ENCODE assay signal across 12 cellular contexts in the genomic region with DNA sequence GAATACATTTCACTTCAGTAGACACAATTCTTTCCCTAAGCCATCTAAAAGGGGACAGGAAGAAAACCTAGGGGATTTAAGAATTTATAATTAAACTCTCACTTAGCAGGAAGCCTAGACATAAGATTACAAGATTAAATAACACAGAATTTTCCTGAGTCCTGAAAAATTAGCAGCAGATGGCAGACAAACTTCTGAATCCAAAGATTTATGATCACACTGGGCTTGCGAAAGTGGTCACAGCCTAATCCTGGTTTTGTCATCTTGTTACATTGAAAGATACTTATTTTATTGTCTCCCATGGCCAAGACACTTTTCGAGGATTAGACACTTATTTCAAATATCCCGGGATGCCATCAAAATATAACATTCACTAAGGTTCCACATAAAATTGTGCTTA. TPM values are rescaled to one million over a fixed set of nuclear protein-coding genes. Genes with fewer than 3 reads are reported as not detected.
DNase-seq lines count a peak whose midpoint lies in the region; ATAC-seq, FAIRE-seq and TF ChIP-seq lines count a peak whose summit lies in the region.
"Had no signal": no experiment of that assay in that cellular context is flagged by ENCODE, and none has a peak within 500 bp of the region (broad histone marks: within the 10 kb centered on the region; RNA-seq: fewer than 3 reads in every experiment).

No MANE protein-coding gene starts in this region.

- peak overlapping the region; percentile 98 for H3K4me3 Mint-ChIP-seq in activated naive CD4-positive, alpha-beta T cell treated with anti-CD3 and anti-CD28 coated beads, Interleukin-2, amount 50 U/mL, for 24 hours
- H3K4me3 Mint-ChIP-seq: neural progenitor cell had no signal

- H3K27ac ChIP-seq in SK-N-MC = peak overlapping the region; percentile 78; the same call in 1 of the 2 replicates
- H3K27ac ChIP-seq in liver (ENCODE audit: low read depth in 1 of 2, low read length in 2 of 2) = peak overlapping the region; percentile 93 to 94
- peak overlapping the region; percentile 12 for H3K27ac ChIP-seq in upper lobe of right lung
- H3K27ac ChIP-seq: neural progenitor cell had no signal

- no peak for FAIRE-seq in frontal cortex (lab: Jason Lieb, UNC)
- FAIRE-seq: TTC549 had no signal

- no peaks in the 10 kb centered on the region for H3K27me3 ChIP-seq in liver (ENCODE audit: control insufficient read depth in 4 of 4, insufficient read depth in 4 of 4, low read length in 3 of 4)
- no peaks in the 10 kb centered on the region for H3K27me3 ChIP-seq in upper lobe of right lung
- H3K27me3 ChIP-seq: neural progenitor cell had no signal

- 83% methylated on average over 3 of the region's 3 CpGs for WGBS in liver

- no peaks in the 10 kb centered on the region for H3K9me3 Mint-ChIP-seq in activated naive CD4-positive, alpha-beta T cell treated with anti-CD3 and anti-CD28 coated beads, Interleukin-2, amount 50 U/mL, for 24 hours
- H3K9me3 Mint-ChIP-seq: neural progenitor cell had no signal

- no peak for ATAC-seq in upper lobe of right lung
- no peak for ATAC-seq in HG03354 (IDR thresholded peaks at IDR 0.05; ENCODE audit: poor library complexity, severe bottlenecking, unreplicated experiment)

- TF ChIP-seq CTCF in liver (IDR thresholded peaks at IDR 0.05; ENCODE audit: low read depth, low read length, missing input control) (no peak), upper lobe of right lung (IDR thresholded peaks at IDR 0.05) (no peak)

- H3K9ac ChIP-seq in SK-N-MC (ENCODE audit: insufficient read length) (no peak overlapping the region), liver (ENCODE audit: low read depth in 1 of 2, low read length in 2 of 2) (no peak overlapping the region)
- H3K9ac ChIP-seq: neural progenitor cell had no signal

- H3K4me1 ChIP-seq in liver (ENCODE audit: control insufficient read depth in 4 of 4, insufficient read depth in 4 of 4, low read length in 3 of 4) = peaks cover 4 to 46% (median 23%) of the 10 kb centered on the region in 4 donors
- peaks cover 19% of the 10 kb centered on the region for H3K4me1 ChIP-seq in upper lobe of right lung

- peak overlapping the region; percentile 90 for H3K4me3 ChIP-seq in SK-N-MC
- H3K4me3 ChIP-seq in liver (ENCODE audit: low read depth in 1 of 3, low read length in 3 of 3) = no peak overlapping the region
- H3K4me3 ChIP-seq in upper lobe of right lung = no peak overlapping the region
- H3K4me3 ChIP-seq: neural progenitor cell had no signal

- no peak for DNase-seq in activated naive CD4-positive, alpha-beta T cell treated with anti-CD3 and anti-CD28 coated beads, Interleukin-2, amount 50 U/mL, for 16 hours
- DNase-seq in SK-N-MC (ENCODE audit: low read depth, low spot score) (no peak), upper lobe of right lung (no peak), NCI-H446 (lab: John Stamatoyannopoulos, UW) (no peak), frontal cortex (ENCODE audit: low spot score in 2 of 2) (no peak)
- DNase-seq: activated gamma-delta T cell treated with Interleukin-2 at 50 U/mL for 16 hours; stimulated activated CD4-positive, alpha-beta T cell treated with anti-CD3 and anti-CD28 coated beads, Interleukin-1b, Interleukin-23, amount 100 ng/mL, for 48 hours had no signal

- H3K9me3 ChIP-seq in SK-N-MC (ENCODE audit: low read depth, low read length) (no peaks in the 10 kb centered on the region), liver (ENCODE audit: control insufficient read depth in 4 of 4, low read length in 3 of 4) (no peaks in the 10 kb centered on the region), upper lobe of right lung (no peaks in the 10 kb centered on the region)

- intact Hi-C loops in upper lobe of right lung (cut with DNase I) = no loop called here

- peaks cover 62% of the 10 kb centered on the region for H3K4me1 Mint-ChIP-seq in activated naive CD4-positive, alpha-beta T cell treated with anti-CD3 and anti-CD28 coated beads, Interleukin-2, amount 50 U/mL, for 24 hours

- no peak for TF ChIP-seq RAD21 in liver (IDR thresholded peaks at IDR 0.05)

- H3K27me3 Mint-ChIP-seq in activated naive CD4-positive, alpha-beta T cell treated with anti-CD3 and anti-CD28 coated beads, Interleukin-2, amount 50 U/mL, for 24 hours = no peaks in the 10 kb centered on the region

- H3K27ac Mint-ChIP-seq in activated naive CD4-positive, alpha-beta T cell treated with anti-CD3 and anti-CD28 coated beads, Interleukin-2, amount 50 U/mL, for 24 hours = peak overlapping the region; percentile 19
- H3K27ac Mint-ChIP-seq: neural progenitor cell had no signal

- H3K36me3 Mint-ChIP-seq in activated naive CD4-positive, alpha-beta T cell treated with anti-CD3 and anti-CD28 coated beads, Interleukin-2, amount 50 U/mL, for 24 hours = peaks cover 32% of the 10 kb centered on the region

- H3K36me3 ChIP-seq in SK-N-MC (ENCODE audit: insufficient read depth, low read length) (peaks cover 22% of the 10 kb centered on the region; the same call in 1 of the 2 replicates), liver (ENCODE audit: control insufficient read depth in 4 of 4, insufficient read depth in 3 of 4, low read depth in 1 of 4, low read length in 3 of 4) (peaks cover 3 to 17% (median 7%) of the 10 kb centered on the region in 4 donors), upper lobe of right lung (peaks cover 18% of the 10 kb centered on the region)

TF ChIP-seq in liver, 16 proteins besides CTCF, POLR2A, EP300 and RAD21:
- TF ChIP-seq FOXA2 (IDR thresholded peaks at IDR 0.05) (no peak), EGR1 (IDR thresholded peaks at IDR 0.05; ENCODE audit: low read depth in 2 of 2) (no peak), TAF1 (conservative IDR thresholded peaks at IDR 0.05) (no peak), ZBTB33 (IDR thresholded peaks at IDR 0.05) (no peak), GABPA (IDR thresholded peaks at IDR 0.05 in 1 of 2, conservative IDR thresholded peaks at IDR 0.05 in 1 of 2) (no peak), NR2F2 (IDR thresholded peaks at IDR 0.05) (no peak), YY1 (IDR thresholded peaks at IDR 0.05) (no peak), FOXA1 (IDR thresholded peaks at IDR 0.05) (no peak)
- TF ChIP-seq, protein P1, sequence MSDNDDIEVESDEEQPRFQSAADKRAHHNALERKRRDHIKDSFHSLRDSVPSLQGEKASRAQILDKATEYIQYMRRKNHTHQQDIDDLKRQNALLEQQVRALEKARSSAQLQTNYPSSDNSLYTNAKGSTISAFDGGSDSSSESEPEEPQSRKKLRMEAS (IDR thresholded peaks at IDR 0.05) = no peak
TF ChIP-seq in liver: peak in this region for 0.

RNA-seq across cellular contexts. Expression of gene ERLIN1, which starts 2.9 kb away (rescaled TPM):
- total RNA-seq in liver (10 to 100 TPM; 73.9 to 85.4 TPM), upper lobe of right lung (24.3 TPM), frontal cortex (10.6 TPM)
- polyA plus RNA-seq in liver = 10 to 100 TPM; 21.7 to 66.2 TPM

RNA-seq across cellular contexts. Expression of gene CHUK, which starts 46.5 kb away (rescaled TPM):
- total RNA-seq in liver (10 to 100 TPM; 18.3 to 25.9 TPM), upper lobe of right lung (21.1 TPM), frontal cortex (19.2 TPM)
- 1 to 10 TPM; 7.7 to 10.0 TPM for polyA plus RNA-seq in liver

Comparison
In these comparisons a context has a peak if more than half of its experiments do, and no peak if none do; other contexts are left out.
1. H3K27ac ChIP-seq: peak in every context shown above with its lines; median percentile 94 in liver; 78 in SK-N-MC; 12 in upper lobe of right lung.